Comparison of ENCODE assay signal across 27 cellular contexts in the genomic region with DNA sequence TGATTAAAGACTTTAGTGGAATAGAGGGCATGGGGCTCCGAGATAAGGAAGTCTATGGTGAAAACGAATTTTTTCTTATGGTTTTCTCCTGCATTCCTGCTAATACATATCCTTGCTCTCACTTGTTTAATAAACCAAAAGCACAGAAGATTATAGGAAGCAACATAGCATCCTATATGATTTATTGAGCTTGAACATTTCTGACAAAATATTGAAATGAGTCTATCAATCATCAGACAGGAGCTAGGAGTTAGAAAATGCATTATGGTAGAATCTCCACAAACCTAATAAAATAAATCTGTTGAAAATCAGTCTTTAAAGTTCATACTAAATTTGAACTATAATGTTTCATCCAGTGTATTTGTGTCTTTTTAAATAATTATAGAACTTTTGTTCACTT.
DNase-seq lines count a peak whose midpoint lies in the region; ATAC-seq and TF ChIP-seq lines count a peak whose summit lies in the region.
"Had no signal": no experiment of that assay in that cellular context is flagged by ENCODE, and none has a peak within 500 bp of the region (broad histone marks: within the 10 kb centered on the region; RNA-seq: fewer than 3 reads in every experiment).

No MANE protein-coding gene starts in this region.

- H3K9me3 ChIP-seq in neural cell (ENCODE audit: low read length), result no peaks in the 10 kb centered on the region
- H3K9me3 ChIP-seq: A549; BE2C; BLaER1; BLaER1 treated with 17β-estradiol and CSF1 and Interleukin-3, amounts not matched to agents 10 nM and 100 nM; Caco-2 had no signal

- no peak overlapping the region for H3K9ac ChIP-seq in neural cell (ENCODE audit: low read length)
- H3K9ac ChIP-seq: BLaER1; BLaER1 treated with 17β-estradiol and CSF1 and Interleukin-3, amounts not matched to agents 10 nM and 100 nM had no signal

- H3F3A ChIP-seq in neural cell (ENCODE audit: insufficient read depth, low read length, poor library complexity, severe bottlenecking), result no peaks in the 10 kb centered on the region

- H3K27me3 ChIP-seq in neural cell (ENCODE audit: insufficient read depth, low read depth, low read length), result no peaks in the 10 kb centered on the region
- H3K27me3 ChIP-seq: BE2C; BLaER1; BLaER1 treated with 17β-estradiol and CSF1 and Interleukin-3, amounts not matched to agents 10 nM and 100 nM had no signal

- no peak for ATAC-seq in Right ventricle myocardium inferior
- ATAC-seq: A549; CD8-positive, alpha-beta T cell had no signal

- no peak for TF ChIP-seq CTCF in neural cell (IDR thresholded peaks at IDR 0.05; ENCODE audit: poor library complexity, severe bottlenecking)

- no peaks in the 10 kb centered on the region for H3K79me2 ChIP-seq in neural cell (replicated peaks; ENCODE audit: insufficient read depth, low read length)

- no peaks in the 10 kb centered on the region for H4K20me1 ChIP-seq in neural cell (ENCODE audit: insufficient read depth)
- H4K20me1 ChIP-seq: BLaER1; BLaER1 treated with 17β-estradiol and CSF1 and Interleukin-3, amounts not matched to agents 10 nM and 100 nM had no signal

- intact Hi-C loops in Right ventricle myocardium inferior (cut with DNase I), result no loop called here

- H3K4me2 ChIP-seq in neural cell (ENCODE audit: low read length), result no peak overlapping the region
- H3K4me2 ChIP-seq: A549; BLaER1; BLaER1 treated with 17β-estradiol and CSF1 and Interleukin-3, amounts not matched to agents 10 nM and 100 nM had no signal

- H2AFZ ChIP-seq in neural cell (ENCODE audit: low read depth, low read length), result no peak overlapping the region

- DNase-seq in Right ventricle myocardium inferior (ENCODE audit: missing footprints), result no peak
- DNase-seq: 8988T; ACHN; AML-193; BE2C; C1 segment of cervical spinal cord; Caco-2; Calu3; CD4-positive, alpha-beta memory T cell; CD4-positive, alpha-beta T cell; CD4-positive, CD25-positive, alpha-beta regulatory T cell; CD8-positive, alpha-beta memory T cell; CD8-positive, alpha-beta T cell; COR-L47; DMS 273 treated with DMSO at 0.1 percent for 48 hours; DMS153; DMS53; DMS79; DMS79 treated with DMSO at 0.1 percent for 48 hours; DND-41; EL had no signal

- TF ChIP-seq EP300 in neural cell (conservative IDR thresholded peaks at IDR 0.05; ENCODE audit: poor library complexity, severe bottlenecking), result peak; percentile 63

- H3K27ac ChIP-seq in neural cell (ENCODE audit: low read length), result no peak overlapping the region
- H3K27ac ChIP-seq: 22Rv1; A549; BLaER1; BLaER1 treated with 17β-estradiol and CSF1 and Interleukin-3, amounts not matched to agents 10 nM and 100 nM; C4-2B had no signal

- TF ChIP-seq RAD21 in neural cell (conservative IDR thresholded peaks at IDR 0.05), result no peak

- no peaks in the 10 kb centered on the region for H3K9me2 ChIP-seq in neural cell (ENCODE audit: insufficient read depth, low read length)

- no peak overlapping the region for H3K4me3 ChIP-seq in neural cell (ENCODE audit: low read length)
- H3K4me3 ChIP-seq: A549; BLaER1; BLaER1 treated with 17β-estradiol and CSF1 and Interleukin-3, amounts not matched to agents 10 nM and 100 nM had no signal

- no peaks in the 10 kb centered on the region for H3K36me3 ChIP-seq in neural cell (ENCODE audit: insufficient read depth, low read length)
- H3K36me3 ChIP-seq: BE2C; BLaER1; BLaER1 treated with 17β-estradiol and CSF1 and Interleukin-3, amounts not matched to agents 10 nM and 100 nM had no signal

TF ChIP-seq in neural cell, 6 proteins besides CTCF, POLR2A, EP300 and RAD21:
- TF ChIP-seq SMC3 (conservative IDR thresholded peaks at IDR 0.05; ENCODE audit: poor library complexity) (no peak), POLR2AphosphoS5 (IDR thresholded peaks at IDR 0.05) (peak; percentile 68), TAF1 (IDR thresholded peaks at IDR 0.05; ENCODE audit: low read depth) (no peak), REST (IDR thresholded peaks at IDR 0.05; ENCODE audit: borderline replicate concordance) (no peak), MXI1 (conservative IDR thresholded peaks at IDR 0.05; ENCODE audit: poor library complexity, severe bottlenecking) (no peak)
TF ChIP-seq in neural cell: peak in this region for 1.
